In genomic region chr10:120931423-120931822, GRCh38 we compare ENCODE assay signal across 19 cellular contexts.
DNase-seq lines count a peak whose midpoint lies in the region; ATAC-seq and TF ChIP-seq lines count a peak whose summit lies in the region.
"Had no signal": no experiment of that assay in that cellular context is flagged by ENCODE, and none has a peak within 500 bp of the region (broad histone marks: within the 10 kb centered on the region; RNA-seq: fewer than 3 reads in every experiment).

No MANE protein-coding gene starts in this region.

- TF ChIP-seq EP300 in gastroesophageal sphincter (IDR thresholded peaks at IDR 0.05): no peak

- H3K36me3 Mint-ChIP-seq in activated CD4-positive, alpha-beta T cell treated with anti-CD3 and anti-CD28 coated beads, Interleukin-2, amount 10 ng/mL, durations not matched to agents 24 days and 14 days (ENCODE audit: low read depth): no peaks in the 10 kb centered on the region
- H3K36me3 Mint-ChIP-seq: CD8-positive, alpha-beta T cell had no signal

- DNase-seq in MV-4-11 (lab: John Stamatoyannopoulos, UW): peak; percentile 56
- DNase-seq in mucosa of gallbladder (ENCODE audit: low spot score): peak; percentile 2
- DNase-seq in activated CD4-positive, alpha-beta T cell treated with anti-CD3 and anti-CD28 coated beads, Interleukin-2, amount 10 ng/mL, durations not matched to agents 24 days and 14 days: no peak
- DNase-seq: Calu3; CD8-positive, alpha-beta T cell; GM23248; MM.1S; NCI-H1694 treated with DMSO at 0.1 percent for 48 hours; NCI-H2107; NCI-H510A treated with DMSO at 0.1 percent for 48 hours; NCI-H774; SHP77 treated with DMSO at 0.1 percent for 48 hours; T-helper 1 cell had no signal

- no peak for TF ChIP-seq POLR2A in gastroesophageal sphincter (IDR thresholded peaks at IDR 0.05)

- no peak for TF ChIP-seq CTCF in gastroesophageal sphincter (IDR thresholded peaks at IDR 0.05)

- H3K4me1 Mint-ChIP-seq in activated CD4-positive, alpha-beta T cell treated with anti-CD3 and anti-CD28 coated beads, Interleukin-2, amount 10 ng/mL, durations not matched to agents 24 days and 14 days: no peaks in the 10 kb centered on the region

- no peaks in the 10 kb centered on the region for H3K9me3 Mint-ChIP-seq in activated CD4-positive, alpha-beta T cell treated with anti-CD3 and anti-CD28 coated beads, Interleukin-2, amount 10 ng/mL, durations not matched to agents 24 days and 14 days
- H3K9me3 Mint-ChIP-seq: CD8-positive, alpha-beta T cell had no signal

- H3K27me3 ChIP-seq in gastroesophageal sphincter: no peaks in the 10 kb centered on the region
- H3K27me3 ChIP-seq: BLaER1 treated with 17β-estradiol and CSF1 and Interleukin-3, amounts not matched to agents 10 nM and 100 nM had no signal

- ATAC-seq in GM18511 (IDR thresholded peaks at IDR 0.05; ENCODE audit: unreplicated experiment): peak; percentile 49
- peak; percentile 74 for ATAC-seq in GM21529 (IDR thresholded peaks at IDR 0.05; ENCODE audit: unreplicated experiment)
- ATAC-seq in gastroesophageal sphincter: no peak
- ATAC-seq in GM18858 (IDR thresholded peaks at IDR 0.05; ENCODE audit: unreplicated experiment): no peak
- ATAC-seq: CD8-positive, alpha-beta T cell had no signal

- H3K36me3 ChIP-seq in gastroesophageal sphincter: no peaks in the 10 kb centered on the region
- H3K36me3 ChIP-seq: BLaER1 treated with 17β-estradiol and CSF1 and Interleukin-3, amounts not matched to agents 10 nM and 100 nM; HAP-1 had no signal

- H3K4me1 ChIP-seq in gastroesophageal sphincter: no peaks in the 10 kb centered on the region
- H3K4me1 ChIP-seq: HAP-1 had no signal

- no peak overlapping the region for H3K4me3 ChIP-seq in gastroesophageal sphincter
- H3K4me3 ChIP-seq: BLaER1 treated with 17β-estradiol and CSF1 and Interleukin-3, amounts not matched to agents 10 nM and 100 nM; GM23248; HAP-1 had no signal

- H3K27ac Mint-ChIP-seq in activated CD4-positive, alpha-beta T cell treated with anti-CD3 and anti-CD28 coated beads, Interleukin-2, amount 10 ng/mL, durations not matched to agents 24 days and 14 days: no peak overlapping the region
- H3K27ac Mint-ChIP-seq: CD8-positive, alpha-beta T cell had no signal

- intact Hi-C loops in activated CD4-positive, alpha-beta T cell treated with anti-CD3 and anti-CD28 coated beads, Interleukin-2, amount 10 ng/mL, durations not matched to agents 24 days and 14 days (cut with micrococcal nuclease): no loop called here

- no peak overlapping the region for H3K4me3 Mint-ChIP-seq in activated CD4-positive, alpha-beta T cell treated with anti-CD3 and anti-CD28 coated beads, Interleukin-2, amount 10 ng/mL, durations not matched to agents 24 days and 14 days
- H3K4me3 Mint-ChIP-seq: CD8-positive, alpha-beta T cell had no signal

- no peaks in the 10 kb centered on the region for H3K9me3 ChIP-seq in gastroesophageal sphincter
- H3K9me3 ChIP-seq: BLaER1 treated with 17β-estradiol and CSF1 and Interleukin-3, amounts not matched to agents 10 nM and 100 nM; HAP-1 had no signal

- peaks cover 1% of the 10 kb centered on the region for H3K27me3 Mint-ChIP-seq in activated CD4-positive, alpha-beta T cell treated with anti-CD3 and anti-CD28 coated beads, Interleukin-2, amount 10 ng/mL, durations not matched to agents 24 days and 14 days

- no peak overlapping the region for H3K27ac ChIP-seq in gastroesophageal sphincter
- H3K27ac ChIP-seq: BLaER1 treated with 17β-estradiol and CSF1 and Interleukin-3, amounts not matched to agents 10 nM and 100 nM; GM23248 had no signal

- 59 to 61% methylated on average over 2 to 3 of the region's 3 CpGs for WGBS in gastroesophageal sphincter (ENCODE audit: low coverage in 1 of 2), 2 donors

Comparison
In these comparisons a context has a peak if more than half of its experiments do, and no peak if none do; other contexts are left out.
1. ATAC-seq: peak in GM18511 (single experiment) and GM21529 (single experiment); none in gastroesophageal sphincter (single experiment) and GM18858 (single experiment).